ENCODE assay signal across 8 cellular contexts in genomic region chr7:127844707-127845331, GRCh38.
DNase-seq lines count a peak whose midpoint lies in the region.

No MANE protein-coding gene starts in this region.

- H3K27ac ChIP-seq in cingulate gyrus (ENCODE audit: low read depth, low read length) = peak overlapping the region; percentile 31

- DNase-seq in CMK (ENCODE audit: low read depth) = peak; percentile 25
- DNase-seq in NCI-H2107 treated with DMSO at 0.1 percent for 48 hours (lab: John Stamatoyannopoulos, UW; ENCODE audit: unreplicated experiment) = peak; percentile 75
- DNase-seq in mucosa of gallbladder (ENCODE audit: low spot score) = peak; percentile 60
- no peak for DNase-seq in activated CD4-positive, CD25-positive, alpha-beta regulatory T cell (lab: John Stamatoyannopoulos, UW)
- DNase-seq in activated effector memory CD4-positive, alpha-beta T cell treated with anti-CD3 and anti-CD28 coated beads, Interleukin-2, amount 50 U/mL, for 16 hours = no peak
- DNase-seq in T-helper 2 cell = no peak
- no peak for DNase-seq in A172 (ENCODE audit: low spot score)

Comparison
In these comparisons a context has a peak if more than half of its experiments do, and no peak if none do; other contexts are left out.
1. DNase-seq: peak in CMK (single experiment), NCI-H2107 treated with DMSO at 0.1 percent for 48 hours (single experiment) and mucosa of gallbladder (single experiment); none in activated CD4-positive, CD25-positive, alpha-beta regulatory T cell (0 of 4), activated effector memory CD4-positive, alpha-beta T cell treated with anti-CD3 and anti-CD28 coated beads, Interleukin-2, amount 50 U/mL, for 16 hours (single experiment), T-helper 2 cell (0 of 5) and A172 (single experiment).